In genomic region chr17:68519911-68520310, GRCh38 we compare ENCODE assay signal across 20 cellular contexts. TPM values are rescaled to one million over a fixed set of nuclear protein-coding genes. Genes with fewer than 3 reads are reported as not detected.
DNase-seq lines count a peak whose midpoint lies in the region; ATAC-seq, FAIRE-seq and TF ChIP-seq lines count a peak whose summit lies in the region.
"Had no signal": no experiment of that assay in that cellular context is flagged by ENCODE, and none has a peak within 500 bp of the region (broad histone marks: within the 10 kb centered on the region; RNA-seq: fewer than 3 reads in every experiment).

No MANE protein-coding gene starts in this region.

- no peak for TF ChIP-seq POLR2A in H54 (IDR thresholded peaks at IDR 0.05; ENCODE audit: low read depth, low read length)

- H3K4me1 Mint-ChIP-seq in natural killer cell = peaks cover 48 to 51% of the 10 kb centered on the region in 2 donors
- H3K4me1 Mint-ChIP-seq in natural killer cell treated with Interleukin-12 subunit alpha and Interleukin-12 subunit beta and Interleukin-15 and Interleukin-18, amount 100 ng/mL, for 72 hours (ENCODE audit: low read depth in 2 of 2) = peaks cover 40 to 43% of the 10 kb centered on the region in 2 donors
- peaks cover 27 to 45% of the 10 kb centered on the region in 2 donors for H3K4me1 Mint-ChIP-seq in effector memory CD8-positive, alpha-beta T cell (ENCODE audit: low read depth in 2 of 2)

- TF ChIP-seq CTCF in natural killer cell (IDR thresholded peaks at IDR 0.05) (no peak), lower lobe of right lung (IDR thresholded peaks at IDR 0.05) (no peak)

- ATAC-seq in natural killer cell (peak in 2 of 3 donors; percentile 24 to 39), lower lobe of right lung (peak; percentile 65 to 85)
- no peak for ATAC-seq in natural killer cell treated with Interleukin-12 subunit alpha and Interleukin-12 subunit beta and Interleukin-15 and Interleukin-18, amount 100 ng/mL, for 72 hours
- ATAC-seq in effector memory CD8-positive, alpha-beta T cell (replicated peaks) = peak; percentile 32
- ATAC-seq: gastroesophageal sphincter, PC-3 had no signal

- H3K27ac Mint-ChIP-seq in natural killer cell = peak overlapping the region; percentile 61 to 98
- peak overlapping the region in 1 of 2 donors; percentile 13 for H3K27ac Mint-ChIP-seq in natural killer cell treated with Interleukin-12 subunit alpha and Interleukin-12 subunit beta and Interleukin-15 and Interleukin-18, amount 100 ng/mL, for 72 hours
- H3K27ac Mint-ChIP-seq in effector memory CD8-positive, alpha-beta T cell = peak overlapping the region; percentile 64 to 82
- H3K27ac Mint-ChIP-seq: stimulated activated naive CD8-positive, alpha-beta T cell treated with anti-CD3 and anti-CD28 coated beads, Interleukin-15, Interleukin-2, amounts not matched to agents 100 ng/mL and 50 ng/mL, for 24 hours had no signal

- H3K4me3 Mint-ChIP-seq in natural killer cell = no peak overlapping the region
- H3K4me3 Mint-ChIP-seq in natural killer cell treated with Interleukin-12 subunit alpha and Interleukin-12 subunit beta and Interleukin-15 and Interleukin-18, amount 100 ng/mL, for 72 hours = no peak overlapping the region
- peak overlapping the region in 1 of 2 donors; percentile 9 for H3K4me3 Mint-ChIP-seq in effector memory CD8-positive, alpha-beta T cell
- H3K4me3 Mint-ChIP-seq: stimulated activated naive CD8-positive, alpha-beta T cell treated with anti-CD3 and anti-CD28 coated beads, Interleukin-15, Interleukin-2, amounts not matched to agents 100 ng/mL and 50 ng/mL, for 24 hours had no signal

- H3K36me3 Mint-ChIP-seq in natural killer cell = peaks cover 38% of the 10 kb centered on the region
- H3K36me3 Mint-ChIP-seq in natural killer cell treated with Interleukin-12 subunit alpha and Interleukin-12 subunit beta and Interleukin-15 and Interleukin-18, amount 100 ng/mL, for 72 hours = peaks cover 46% of the 10 kb centered on the region
- H3K36me3 Mint-ChIP-seq in effector memory CD8-positive, alpha-beta T cell (ENCODE audit: insufficient read depth) = peaks cover 56% of the 10 kb centered on the region

- H3K4me1 ChIP-seq in lower lobe of right lung = peaks cover 68% of the 10 kb centered on the region
- H3K4me1 ChIP-seq: Caco-2 had no signal

- no peaks in the 10 kb centered on the region for H3K9me3 Mint-ChIP-seq in natural killer cell
- no peaks in the 10 kb centered on the region for H3K9me3 Mint-ChIP-seq in natural killer cell treated with Interleukin-12 subunit alpha and Interleukin-12 subunit beta and Interleukin-15 and Interleukin-18, amount 100 ng/mL, for 72 hours
- H3K9me3 Mint-ChIP-seq in effector memory CD8-positive, alpha-beta T cell = no peaks in the 10 kb centered on the region

- H3K4me3 ChIP-seq in lower lobe of right lung = no peak overlapping the region
- H3K4me3 ChIP-seq: gastroesophageal sphincter, pancreas had no signal

- DNase-seq in natural killer cell (no peak), lower lobe of right lung (no peak), NCI-H1417 treated with DMSO at 0.1 percent for 48 hours (lab: John Stamatoyannopoulos, UW) (no peak), NOMO-1 treated with dmso at 0.1 percent for 144 hours (lab: John Stamatoyannopoulos, UW; ENCODE audit: unreplicated experiment) (no peak), H54 (ENCODE audit: insufficient read length, low spot score) (no peak), substantia nigra (lab: John Stamatoyannopoulos, UW) (no peak)
- DNase-seq in natural killer cell treated with Interleukin-12 subunit alpha and Interleukin-12 subunit beta and Interleukin-15 and Interleukin-18, amount 100 ng/mL, for 72 hours (ENCODE audit: low spot score) = no peak
- no peak for DNase-seq in effector memory CD8-positive, alpha-beta T cell
- DNase-seq: activated CD8-positive, alpha-beta memory T cell treated with anti-CD3 and anti-CD28 coated beads for 24 hours; activated naive CD4-positive, alpha-beta T cell treated with Interleukin-2 at 50 U/mL for 16 hours; Caco-2; Karpas-422; NCI-H146; NCI-H446 treated with DMSO at 0.1 percent for 48 hours; pancreas; PC-3 had no signal

- H3K27me3 Mint-ChIP-seq in natural killer cell (ENCODE audit: low read depth in 2 of 2) = no peaks in the 10 kb centered on the region
- H3K27me3 Mint-ChIP-seq in natural killer cell treated with Interleukin-12 subunit alpha and Interleukin-12 subunit beta and Interleukin-15 and Interleukin-18, amount 100 ng/mL, for 72 hours = no peaks in the 10 kb centered on the region
- H3K27me3 Mint-ChIP-seq in effector memory CD8-positive, alpha-beta T cell = no peaks in the 10 kb centered on the region
- H3K27me3 Mint-ChIP-seq: stimulated activated naive CD8-positive, alpha-beta T cell treated with anti-CD3 and anti-CD28 coated beads, Interleukin-15, Interleukin-2, amounts not matched to agents 100 ng/mL and 50 ng/mL, for 24 hours had no signal

- H3K27ac ChIP-seq in lower lobe of right lung (no peak overlapping the region), substantia nigra (ENCODE audit: low read depth, low read length, poor library complexity, severe bottlenecking) (no peak overlapping the region)
- H3K27ac ChIP-seq: gastroesophageal sphincter, pancreas had no signal

- peaks cover 84% of the 10 kb centered on the region for H3K36me3 ChIP-seq in lower lobe of right lung

- intact Hi-C loops in natural killer cell (cut with micrococcal nuclease) (no loop called here), lower lobe of right lung (cut with DNase I) (no loop called here)

- FAIRE-seq in H54 (lab: Jason Lieb, UNC) = no peak
- FAIRE-seq: endometrium, G401.6, pancreas had no signal

- H3K9me3 ChIP-seq in lower lobe of right lung = no peaks in the 10 kb centered on the region
- H3K9me3 ChIP-seq: gastroesophageal sphincter, pancreas had no signal

- no peaks in the 10 kb centered on the region for H3K27me3 ChIP-seq in lower lobe of right lung (ENCODE audit: low read depth)
- H3K27me3 ChIP-seq: gastroesophageal sphincter, pancreas had no signal

RNA-seq across cellular contexts. Expression of gene PRKAR1A, which starts 7.7 kb away (rescaled TPM):
- 100 to 1,000 TPM; 215 to 267 (median 234) TPM for total RNA-seq in natural killer cell
- total RNA-seq in natural killer cell treated with Interleukin-12 subunit alpha and Interleukin-12 subunit beta and Interleukin-15 and Interleukin-18, amount 100 ng/mL, for 72 hours = 100 to 1,000 TPM; 154 to 230 TPM
- 374 TPM for total RNA-seq in lower lobe of right lung

Comparison
In these comparisons a context has a peak if more than half of its experiments do, and no peak if none do; other contexts are left out.
1. ATAC-seq: peak in natural killer cell (2 of 3), effector memory CD8-positive, alpha-beta T cell (single experiment) and lower lobe of right lung (2 of 2); none in natural killer cell treated with Interleukin-12 subunit alpha and Interleukin-12 subunit beta and Interleukin-15 and Interleukin-18, amount 100 ng/mL, for 72 hours (0 of 2).